13 cellular contexts compared by ENCODE assay signal in the genomic region with DNA sequence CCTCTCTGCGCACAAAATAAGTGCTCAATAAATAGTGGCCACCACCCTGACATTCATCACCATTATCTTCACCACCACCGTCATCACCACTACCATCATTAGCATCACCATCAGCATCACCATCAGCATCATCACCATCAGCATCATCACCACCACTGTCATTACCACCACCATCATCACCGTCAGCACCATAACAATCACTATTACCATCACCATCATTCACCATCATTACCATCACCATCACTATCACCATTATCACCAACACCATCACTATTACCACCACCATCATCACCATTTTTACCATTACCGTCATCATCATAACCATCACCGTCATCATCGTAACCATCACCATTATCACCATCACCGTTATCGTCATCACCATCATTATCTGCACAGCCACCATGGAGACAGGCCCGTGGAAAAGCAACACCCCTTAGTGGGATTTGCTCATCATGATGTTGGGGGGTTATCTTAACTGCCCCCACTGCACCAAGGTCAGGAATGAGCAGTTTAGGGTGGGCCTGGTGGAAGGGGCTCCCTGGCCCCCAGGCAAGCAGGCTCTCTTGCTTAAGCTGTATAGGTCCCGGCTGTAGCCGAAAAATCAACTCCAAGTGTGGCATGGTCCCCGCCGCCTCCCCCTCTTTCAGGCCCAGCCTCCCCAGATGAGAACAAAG. TPM values are rescaled to one million over a fixed set of nuclear protein-coding genes. Genes with fewer than 3 reads are reported as not detected.
DNase-seq lines count a peak whose midpoint lies in the region; ATAC-seq and TF ChIP-seq lines count a peak whose summit lies in the region.
"Had no signal": no experiment of that assay in that cellular context is flagged by ENCODE, and none has a peak within 500 bp of the region (broad histone marks: within the 10 kb centered on the region; RNA-seq: fewer than 3 reads in every experiment).

No MANE protein-coding gene starts in this region.

- peak overlapping the region; percentile 72 for H3K27ac Mint-ChIP-seq in activated T-cell treated with anti-CD3 and anti-CD28 coated beads, Interleukin-2, amount 50 U/mL, for 24 hours
- H3K27ac Mint-ChIP-seq in glutamatergic neuron (ENCODE audit: unreplicated experiment) = peak overlapping the region; percentile 88

- H3K9me3 ChIP-seq in WERI-Rb-1 (ENCODE audit: severe bottlenecking) = no peaks in the 10 kb centered on the region
- H3K9me3 ChIP-seq in tibial nerve = no peaks in the 10 kb centered on the region
- H3K9me3 ChIP-seq: ovary had no signal

- H3K4me1 ChIP-seq in tibial nerve = peaks cover 0 to 66% (median 19%) of the 10 kb centered on the region in 4 donors

- H3K4me1 Mint-ChIP-seq in activated T-cell treated with anti-CD3 and anti-CD28 coated beads, Interleukin-2, amount 50 U/mL, for 24 hours (ENCODE audit: low read depth) = peaks cover 91% of the 10 kb centered on the region
- peaks cover 21% of the 10 kb centered on the region for H3K4me1 Mint-ChIP-seq in glutamatergic neuron (ENCODE audit: low read depth, unreplicated experiment)

- no peak for DNase-seq in activated T-cell treated with anti-CD3 and anti-CD28 coated beads, Interleukin-2, amount 50 U/mL, for 24 hours
- DNase-seq in activated T-cell treated with anti-CD3 and anti-CD28 coated beads, Interleukin-2, amount 50 U/mL, for 48 hours = no peak
- DNase-seq in WERI-Rb-1 = no peak
- DNase-seq in glutamatergic neuron = no peak
- DNase-seq in tibial nerve (ENCODE audit: low spot score in 2 of 2) = no peak
- DNase-seq in GM20000 (ENCODE audit: low spot score) = no peak
- DNase-seq: ovary had no signal

- WGBS in tibial nerve, 2 donors = 95 to 97% methylated on average over 13 of the region's 13 CpGs

- H3K27me3 ChIP-seq in WERI-Rb-1 (ENCODE audit: insufficient read depth, low read depth, severe bottlenecking) (no peaks in the 10 kb centered on the region), tibial nerve (no peaks in the 10 kb centered on the region)
- H3K27me3 ChIP-seq: cardiac muscle cell, ovary had no signal

- H3K4me3 Mint-ChIP-seq in activated T-cell treated with anti-CD3 and anti-CD28 coated beads, Interleukin-2, amount 50 U/mL, for 24 hours = no peak overlapping the region
- H3K4me3 Mint-ChIP-seq in glutamatergic neuron (ENCODE audit: unreplicated experiment) = peak overlapping the region; percentile 32

- no peak for TF ChIP-seq POLR2A in tibial nerve (IDR thresholded peaks at IDR 0.05)
- TF ChIP-seq POLR2A in GM18505 (IDR thresholded peaks at IDR 0.05; ENCODE audit: borderline replicate concordance, extremely low read depth, insufficient read depth, insufficient read length) = no peak

- H3K36me3 Mint-ChIP-seq in activated T-cell treated with anti-CD3 and anti-CD28 coated beads, Interleukin-2, amount 50 U/mL, for 24 hours (ENCODE audit: low read depth) = peaks cover 93% of the 10 kb centered on the region
- no peaks in the 10 kb centered on the region for H3K36me3 Mint-ChIP-seq in glutamatergic neuron (ENCODE audit: unreplicated experiment)

- H3K27ac ChIP-seq in WERI-Rb-1 (peak overlapping the region; percentile 97), tibial nerve (peak overlapping the region in 3 of 4 donors; percentile 39 to 70 (median 50))
- H3K27ac ChIP-seq: cardiac muscle cell, ovary had no signal

- no peak for ATAC-seq in GM18505 (IDR thresholded peaks at IDR 0.05; ENCODE audit: unreplicated experiment)
- ATAC-seq in GM21515 (IDR thresholded peaks at IDR 0.05; ENCODE audit: unreplicated experiment) = no peak

- H3K36me3 ChIP-seq in WERI-Rb-1 (peaks cover 68% of the 10 kb centered on the region), tibial nerve (peaks cover 0 to 75% (median 0%) of the 10 kb centered on the region in 3 donors)
- H3K36me3 ChIP-seq: ovary had no signal

- no peak for TF ChIP-seq EP300 in tibial nerve (IDR thresholded peaks at IDR 0.05)

- no peaks in the 10 kb centered on the region for H3K9me3 Mint-ChIP-seq in activated T-cell treated with anti-CD3 and anti-CD28 coated beads, Interleukin-2, amount 50 U/mL, for 24 hours
- H3K9me3 Mint-ChIP-seq in glutamatergic neuron (ENCODE audit: unreplicated experiment) = peaks cover 5% of the 10 kb centered on the region

- H3K4me3 ChIP-seq in WERI-Rb-1 (ENCODE audit: low read depth, low read length) = peak overlapping the region; percentile 11; the same call in 1 of the 2 replicates
- no peak overlapping the region for H3K4me3 ChIP-seq in tibial nerve
- H3K4me3 ChIP-seq: cardiac muscle cell, ovary had no signal

- H3K27me3 Mint-ChIP-seq in activated T-cell treated with anti-CD3 and anti-CD28 coated beads, Interleukin-2, amount 50 U/mL, for 24 hours = no peaks in the 10 kb centered on the region
- H3K27me3 Mint-ChIP-seq in glutamatergic neuron (ENCODE audit: unreplicated experiment) = peaks cover 2% of the 10 kb centered on the region

- TF ChIP-seq CTCF in WERI-Rb-1 (IDR thresholded peaks at IDR 0.05; ENCODE audit: low read depth, low read length) (no peak), glutamatergic neuron (IDR thresholded peaks at IDR 0.05; ENCODE audit: partially characterized antibody, unreplicated experiment) (no peak), tibial nerve (IDR thresholded peaks at IDR 0.05) (no peak), GM20000 (IDR thresholded peaks at IDR 0.05; ENCODE audit: extremely low read depth, missing control alignments) (no peak)

RNA-seq across cellular contexts. Expression of a gene that starts 18.1 kb away (rescaled TPM):
- total RNA-seq in glutamatergic neuron (ENCODE audit: unreplicated experiment) = 32.6 TPM
- total RNA-seq in tibial nerve = 10 to 100 TPM; 23.6 to 42.2 (median 36.6) TPM

RNA-seq across cellular contexts. Expression of a gene that starts 40.0 kb away (rescaled TPM):
- total RNA-seq in glutamatergic neuron (ENCODE audit: unreplicated experiment) (not detected), tibial nerve (not detected)
- total RNA-seq: cardiac muscle cell, NCI-H460, SK-MEL-5, ureter had no signal

RNA-seq across cellular contexts. Expression of a gene that starts 46.8 kb away (rescaled TPM):
- total RNA-seq in glutamatergic neuron (ENCODE audit: unreplicated experiment) (not detected), tibial nerve (not detected)
- total RNA-seq: cardiac muscle cell, NCI-H460, SK-MEL-5 had no signal
